Comparison of ENCODE assay signal across 9 cellular contexts in the genomic region with DNA sequence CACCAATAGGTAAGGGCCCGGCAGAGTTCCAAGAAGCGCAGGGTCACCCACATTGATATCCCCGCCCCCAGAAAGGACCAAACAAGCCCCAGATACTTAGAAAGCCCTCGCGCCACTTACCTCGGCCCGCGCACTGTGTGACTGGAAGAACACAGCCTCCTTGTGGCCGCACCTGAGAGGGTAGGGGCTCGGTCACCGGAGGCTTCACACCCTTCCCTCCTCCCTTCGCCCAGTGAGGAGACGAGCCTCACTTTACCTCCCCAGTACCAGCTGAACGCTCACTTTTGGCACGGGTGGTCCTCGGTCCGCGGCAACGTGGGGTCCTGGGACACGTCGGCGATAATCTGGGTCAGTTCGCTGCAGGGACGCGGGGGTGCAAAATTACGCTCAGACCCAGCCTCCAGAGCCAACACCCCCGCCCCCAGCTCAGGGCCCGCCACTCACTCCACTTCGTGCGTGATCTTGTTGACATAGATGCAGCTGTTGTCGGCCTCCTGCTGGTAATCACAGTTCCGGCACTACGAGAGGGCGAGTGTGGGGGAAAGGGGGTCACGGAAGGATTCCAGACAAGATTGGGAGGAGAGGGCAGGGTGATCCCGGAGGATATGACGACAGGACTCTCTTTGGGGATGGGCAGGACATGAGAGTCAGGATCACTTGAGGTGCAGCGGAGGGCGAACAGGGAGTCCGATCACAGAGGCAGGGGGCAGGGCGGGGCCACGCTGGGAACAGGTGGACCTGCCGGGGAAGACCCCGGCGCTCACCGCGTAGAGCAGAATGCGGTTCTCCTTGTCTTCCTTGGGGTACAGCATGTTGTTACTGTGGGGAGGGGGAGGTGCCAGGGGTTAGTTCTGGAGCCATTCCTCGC. TPM values are rescaled to one million over a fixed set of nuclear protein-coding genes. Genes with fewer than 3 reads are reported as not detected.
DNase-seq lines count a peak whose midpoint lies in the region; ATAC-seq, FAIRE-seq and TF ChIP-seq lines count a peak whose summit lies in the region.
"Had no signal": no experiment of that assay in that cellular context is flagged by ENCODE, and none has a peak within 500 bp of the region (broad histone marks: within the 10 kb centered on the region; RNA-seq: fewer than 3 reads in every experiment).

No MANE protein-coding gene starts in this region.

- ATAC-seq in activated B cell treated with CpG ODN at 0.5 μM for 24 hours (ENCODE audit: low read depth) (no peak), esophagus mucosa (peak; percentile 10), HG03565 (IDR thresholded peaks at IDR 0.05; ENCODE audit: unreplicated experiment) (no peak), GM19035 (IDR thresholded peaks at IDR 0.05; ENCODE audit: unreplicated experiment) (no peak)

- H3K27ac Mint-ChIP-seq in activated B cell treated with CpG ODN at 0.5 μM for 24 hours (peak overlapping the region; percentile 97), neural crest cell (ENCODE audit: unreplicated experiment) (peak overlapping the region; percentile 95)

- intact Hi-C loops in activated B cell treated with CpG ODN at 0.5 μM for 24 hours (cut with micrococcal nuclease): loop anchor here (10.0 kb wide), 4 partner anchors 179 to 1541 kb away; a partner anchor contains a TSS

- no peaks in the 10 kb centered on the region for H3K9me3 Mint-ChIP-seq in activated B cell treated with CpG ODN at 0.5 μM for 24 hours
- no peaks in the 10 kb centered on the region for H3K9me3 Mint-ChIP-seq in neural crest cell

- peak overlapping the region; percentile 92 for H3K4me3 Mint-ChIP-seq in activated B cell treated with CpG ODN at 0.5 μM for 24 hours
- H3K4me3 Mint-ChIP-seq in neural crest cell: peak overlapping the region; percentile 93

- FAIRE-seq in HTR-8/SVneo (lab: Jason Lieb, UNC): peak; percentile 31

- peaks cover 43% of the 10 kb centered on the region for H3K4me1 Mint-ChIP-seq in activated B cell treated with CpG ODN at 0.5 μM for 24 hours
- peaks cover 37% of the 10 kb centered on the region for H3K4me1 Mint-ChIP-seq in neural crest cell

- POLR2A ChIA-PET in activated B cell treated with CpG ODN at 0.5 μM for 24 hours (lab: Charles Lee): interaction anchor here (0.6 to 2.2 kb wide), 22 partner anchors 10 to 1353 kb away, joined by 3 to 28 read pairs (median 4); a partner anchor contains a TSS

- TF ChIP-seq CTCF in activated B cell treated with CpG ODN at 0.5 μM for 24 hours (IDR thresholded peaks at IDR 0.05) (no peak), neural crest cell (conservative IDR thresholded peaks at IDR 0.05) (peak; percentile 38)

- H3K27me3 Mint-ChIP-seq in activated B cell treated with CpG ODN at 0.5 μM for 24 hours (no peaks in the 10 kb centered on the region), neural crest cell (ENCODE audit: low read depth) (peaks cover 5% of the 10 kb centered on the region)

- peaks cover 62% of the 10 kb centered on the region for H3K36me3 Mint-ChIP-seq in activated B cell treated with CpG ODN at 0.5 μM for 24 hours (ENCODE audit: low read depth)
- peaks cover 13% of the 10 kb centered on the region for H3K36me3 Mint-ChIP-seq in neural crest cell (ENCODE audit: low read depth)

- DNase-seq in NCI-H2081 (lab: John Stamatoyannopoulos, UW) (peak; percentile 17 to 36), NCI-H2081 treated with DMSO at 0.1 percent for 48 hours (lab: John Stamatoyannopoulos, UW) (no peak), HTR-8/SVneo (ENCODE audit: insufficient read length, low spot score) (peak; percentile 33), activated B cell treated with CpG ODN at 0.5 μM for 24 hours (no peak), neural crest cell (ENCODE audit: low read depth, low spot score) (no peak)

- CTCF ChIA-PET in activated B cell treated with CpG ODN at 0.5 μM for 24 hours (lab: Charles Lee): interaction anchor here (0.8 to 1.9 kb wide), 2 partner anchors 14 to 155 kb away, joined by 3 to 8 read pairs; no protein-coding TSS in a partner anchor

RNA-seq across cellular contexts. Expression of a gene that starts 0.5 kb away (rescaled TPM):
- 46.6 and 51.6 TPM in 2 replicates for total RNA-seq in activated B cell treated with CpG ODN at 0.5 μM for 24 hours
- total RNA-seq in esophagus mucosa: 72.0 TPM
- 111 and 126 TPM in 2 replicates for total RNA-seq in neural crest cell

RNA-seq across cellular contexts. Expression of a gene that starts 1.1 kb away (rescaled TPM):
- total RNA-seq in activated B cell treated with CpG ODN at 0.5 μM for 24 hours (138 and 144 TPM in 2 replicates), esophagus mucosa (81.5 TPM), neural crest cell (214 and 219 TPM in 2 replicates)

RNA-seq across cellular contexts. Expression of a gene that starts 3.2 kb away (rescaled TPM):
- total RNA-seq in activated B cell treated with CpG ODN at 0.5 μM for 24 hours (not detected in 2 replicates), esophagus mucosa (not detected), neural crest cell (not detected in 2 replicates)
- total RNA-seq: frontal cortex had no signal

RNA-seq across cellular contexts. Expression of a gene that starts 25.7 kb away (rescaled TPM):
- total RNA-seq in activated B cell treated with CpG ODN at 0.5 μM for 24 hours (442 and 477 TPM in 2 replicates), esophagus mucosa (953 TPM), neural crest cell (321 and 346 TPM in 2 replicates)

RNA-seq across cellular contexts. Expression of a gene that starts 38.1 kb away (rescaled TPM):
- total RNA-seq in activated B cell treated with CpG ODN at 0.5 μM for 24 hours (not detected in 2 replicates), esophagus mucosa (3.5 TPM), neural crest cell (not detected in 2 replicates)

Comparison
In these comparisons a context has a peak if more than half of its experiments do, and no peak if none do; other contexts are left out.
1. DNase-seq: peak in NCI-H2081 (2 of 2) and HTR-8/SVneo (single experiment); none in NCI-H2081 treated with DMSO at 0.1 percent for 48 hours (single experiment), activated B cell treated with CpG ODN at 0.5 μM for 24 hours (single experiment) and neural crest cell (single experiment).